In the genomic region with DNA sequence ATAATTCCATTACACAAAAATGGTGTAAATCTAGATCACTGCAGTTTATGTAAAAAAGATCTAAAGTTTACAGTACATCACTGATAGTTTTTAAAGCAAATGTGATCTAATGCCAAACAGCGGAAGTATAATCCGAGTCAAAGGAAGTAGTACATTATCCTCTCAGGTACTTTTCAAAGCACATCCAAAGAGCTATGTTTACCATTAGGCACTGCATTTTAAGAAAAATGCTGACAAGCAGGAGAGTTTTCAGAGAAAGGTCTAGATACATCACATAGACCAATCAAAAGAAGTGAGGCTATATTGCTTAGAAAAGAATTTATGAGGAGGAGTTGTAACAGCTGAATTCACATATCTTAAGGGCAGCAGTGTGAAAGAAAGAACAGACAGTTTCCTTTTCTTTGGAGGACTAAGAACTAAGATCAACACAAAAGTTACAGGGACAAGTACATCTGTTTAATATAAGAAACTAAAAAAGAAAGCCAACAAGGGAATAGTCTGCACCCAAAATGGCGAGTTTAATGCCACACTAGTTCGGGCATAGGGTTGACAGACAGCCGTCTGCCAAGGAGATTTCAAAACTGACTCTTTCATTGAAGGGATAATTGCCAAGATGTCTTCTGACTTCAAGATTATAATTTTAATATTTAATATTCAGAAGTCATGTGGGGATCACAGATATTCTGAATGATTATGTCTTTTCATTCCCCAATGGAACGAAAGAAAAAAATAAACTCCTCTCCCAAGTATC, we compare ENCODE assay signal across 8 cellular contexts. TPM values are rescaled to one million over a fixed set of nuclear protein-coding genes. Genes with fewer than 3 reads are reported as not detected.
DNase-seq lines count a peak whose midpoint lies in the region; ATAC-seq and TF ChIP-seq lines count a peak whose summit lies in the region.

No MANE protein-coding gene starts in this region.

- peaks cover 47% of the 10 kb centered on the region for H3K36me3 ChIP-seq in Karpas-422 (ENCODE audit: insufficient read depth, low read length)

- H3K27me3 Mint-ChIP-seq in CD4-positive, alpha-beta T cell: no peaks in the 10 kb centered on the region
- H3K27me3 Mint-ChIP-seq in neural crest cell (ENCODE audit: low read depth): peaks cover 21% of the 10 kb centered on the region

- H3K27me3 ChIP-seq in CD4-positive, alpha-beta T cell (ENCODE audit: control insufficient read depth, insufficient read depth, low read length): no peaks in the 10 kb centered on the region
- no peaks in the 10 kb centered on the region for H3K27me3 ChIP-seq in Karpas-422 (ENCODE audit: low read length)

- POLR2A ChIA-PET in CD4-positive, alpha-beta T cell (lab: Charles Lee): interaction anchor here (1.6 to 2.2 kb wide), 9 partner anchors 31 to 401 kb away, joined by 6 to 17 read pairs (median 12); partner anchors contain the start of gene ZNF391

- CTCF ChIA-PET in CD4-positive, alpha-beta T cell (lab: Charles Lee): interaction anchor here (1.2 to 2.4 kb wide), 4 partner anchors 47 to 281 kb away, joined by 3 to 9 read pairs (median 6); no protein-coding TSS in a partner anchor

- H3K36me3 Mint-ChIP-seq in CD4-positive, alpha-beta T cell (ENCODE audit: low read depth): peaks cover 53% of the 10 kb centered on the region
- peaks cover 42% of the 10 kb centered on the region for H3K36me3 Mint-ChIP-seq in neural crest cell (ENCODE audit: low read depth)

- peak overlapping the region; percentile 79 for H3K9ac ChIP-seq in Karpas-422 (ENCODE audit: low read length)

- H3K27ac ChIP-seq in CD4-positive, alpha-beta T cell (ENCODE audit: low read depth, low read length): peak overlapping the region; percentile 42
- H3K27ac ChIP-seq in Karpas-422 (ENCODE audit: low read length): peak overlapping the region; percentile 76

- no peaks in the 10 kb centered on the region for H3K9me3 ChIP-seq in CD4-positive, alpha-beta T cell (ENCODE audit: control insufficient read depth, low read length)
- H3K9me3 ChIP-seq in Karpas-422 (ENCODE audit: low read length): peaks cover 8% of the 10 kb centered on the region; the same call in 1 of the 2 replicates

- intact Hi-C loops in CD4-positive, alpha-beta T cell (cut with DNase I, micrococcal nuclease): loop anchor here (5.0 to 10.0 kb wide), 10 partner anchors 79 to 1447 kb away; partner anchors contain the start of genes HMGN4 (in 1 of the 2), POM121L2 (in 1 of the 2), ZNF391 (in 1 of the 2) and ZSCAN23 (in 1 of the 2)

- H3K4me1 Mint-ChIP-seq in CD4-positive, alpha-beta T cell (ENCODE audit: low read depth): peaks cover 63% of the 10 kb centered on the region
- peaks cover 38% of the 10 kb centered on the region for H3K4me1 Mint-ChIP-seq in neural crest cell

- peak overlapping the region; percentile 81 for H3K4me3 ChIP-seq in Karpas-422 (ENCODE audit: low read length)

- H3K9me3 Mint-ChIP-seq in CD4-positive, alpha-beta T cell: no peaks in the 10 kb centered on the region
- H3K9me3 Mint-ChIP-seq in neural crest cell: peaks cover 9% of the 10 kb centered on the region

- no peak for DNase-seq in CD4-positive, alpha-beta T cell
- DNase-seq in Karpas-422 (peak; percentile 54), cerebellar cortex (ENCODE audit: low spot score) (peak; percentile 12), neural crest cell (ENCODE audit: low read depth, low spot score) (no peak), NCI-H146 treated with DMSO at 0.1 percent for 48 hours (lab: John Stamatoyannopoulos, UW; ENCODE audit: unreplicated experiment) (no peak), KG1 (lab: John Stamatoyannopoulos, UW) (no peak)
- DNase-seq in effector CD8-positive, alpha-beta T cell (lab: John Stamatoyannopoulos, UW): no peak
- no peak for DNase-seq in stimulated activated naive CD4-positive, alpha-beta T cell (lab: John Stamatoyannopoulos, UW)

- H3K4me2 ChIP-seq in Karpas-422 (ENCODE audit: low read depth, low read length, poor library complexity, severe bottlenecking): peak overlapping the region; percentile 88

- H3K9me2 ChIP-seq in Karpas-422 (replicated peaks; ENCODE audit: insufficient read depth, low read length): no peaks in the 10 kb centered on the region

- peak overlapping the region; percentile 91 for H3K27ac Mint-ChIP-seq in CD4-positive, alpha-beta T cell
- H3K27ac Mint-ChIP-seq in neural crest cell (ENCODE audit: unreplicated experiment): peak overlapping the region; percentile 94

- no peak overlapping the region for H2AFZ ChIP-seq in Karpas-422 (ENCODE audit: low read length)

- H3K4me3 Mint-ChIP-seq in CD4-positive, alpha-beta T cell: peak overlapping the region; percentile 88
- H3K4me3 Mint-ChIP-seq in neural crest cell: peak overlapping the region; percentile 91

- no peak for ATAC-seq in CD4-positive, alpha-beta T cell (ENCODE audit: poor library complexity)

- peaks cover 14% of the 10 kb centered on the region for H3K4me1 ChIP-seq in Karpas-422 (ENCODE audit: low read length)

- no peak for TF ChIP-seq CTCF in CD4-positive, alpha-beta T cell (IDR thresholded peaks at IDR 0.05)
- TF ChIP-seq CTCF in neural crest cell (conservative IDR thresholded peaks at IDR 0.05): no peak

- peaks cover 53% of the 10 kb centered on the region for H3K79me2 ChIP-seq in Karpas-422 (ENCODE audit: low read length)

- H4K20me1 ChIP-seq in Karpas-422 (ENCODE audit: insufficient read depth, low read depth, low read length): no peaks in the 10 kb centered on the region

RNA-seq across cellular contexts. Expression of gene ZNF184, which starts 1.4 kb away (rescaled TPM):
- 10 to 100 TPM; 19.6 to 21.1 TPM for total RNA-seq in CD4-positive, alpha-beta T cell
- total RNA-seq in Karpas-422 (2014; rRNA removed; shearing (Covaris generic); ENCODE audit: low replicate concordance): 9.5 and 18.8 TPM in 2 replicates
- 15.7 and 16.7 TPM in 2 replicates for total RNA-seq in neural crest cell

Comparison
In these comparisons a context has a peak if more than half of its experiments do, and no peak if none do; other contexts are left out.
1. DNase-seq: peak in Karpas-422 (single experiment) and cerebellar cortex (single experiment); none in CD4-positive, alpha-beta T cell (0 of 10), neural crest cell (single experiment), effector CD8-positive, alpha-beta T cell (single experiment), NCI-H146 treated with DMSO at 0.1 percent for 48 hours (single experiment), KG1 (single experiment) and stimulated activated naive CD4-positive, alpha-beta T cell (0 of 6).